21 cellular contexts compared by ENCODE assay signal in genomic region chr2:112296407-112296806, GRCh38.
"Had no signal": no experiment of that assay in that cellular context is flagged by ENCODE, and none has a peak within 500 bp of the region (broad histone marks: within the 10 kb centered on the region; RNA-seq: fewer than 3 reads in every experiment).

No MANE protein-coding gene starts in this region.

- H3K9me3 ChIP-seq: MG63, SJSA1 had no signal

- H3K27me3 ChIP-seq: MG63 had no signal

- H3K27ac ChIP-seq: SJSA1, SK-N-MC had no signal

- H3K36me3 ChIP-seq: MG63, SJSA1 had no signal

- H3K4me3 ChIP-seq: MG63, SJSA1, SK-N-MC had no signal

- DNase-seq: Karpas-422, KG1, MG63, NCI-H1092, NCI-H1105 treated with DMSO at 0.1 percent for 48 hours, NCI-H1417 treated with DMSO at 0.1 percent for 48 hours, NCI-H146, NCI-H1694 treated with DMSO at 0.1 percent for 48 hours, NCI-H1930, NCI-H2081, NCI-H2107, NCI-H2227 treated with DMSO at 0.1 percent for 48 hours, NCI-H524, NCI-H526 treated with DMSO at 0.1 percent for 48 hours, NCI-H748 treated with DMSO at 0.1 percent for 48 hours, Right ventricle myocardium superior, RPMI8226, SIG-M5 had no signal

- FAIRE-seq: RCC 7860 had no signal
